ENCODE assay signal across 16 cellular contexts in genomic region chr7:141979611-141980010, GRCh38. TPM values are rescaled to one million over a fixed set of nuclear protein-coding genes. Genes with fewer than 3 reads are reported as not detected.
"Had no signal": no experiment of that assay in that cellular context is flagged by ENCODE, and none has a peak within 500 bp of the region (broad histone marks: within the 10 kb centered on the region; RNA-seq: fewer than 3 reads in every experiment).

No MANE protein-coding gene starts in this region.

- H3K9me3 ChIP-seq: lower lobe of right lung, tibial artery had no signal

- H3K4me3 ChIP-seq: lower lobe of right lung, neural progenitor cell, tibial artery had no signal

- H3K4me1 Mint-ChIP-seq: neural progenitor cell had no signal

- H3K36me3 ChIP-seq: lower lobe of right lung, neural progenitor cell, tibial artery had no signal

- H3K27me3 Mint-ChIP-seq: activated CD4-positive, alpha-beta memory T cell treated with anti-CD3 and anti-CD28 coated beads for 36 hours; stimulated activated naive B cell treated with anti-CD40 and anti-IgM and Interleukin-4, amounts not matched to agents 10 μg/mL and 1 μg/mL and 100 μg/mL, for 72 hours had no signal

- H3K27ac Mint-ChIP-seq: activated CD4-positive, alpha-beta memory T cell treated with anti-CD3 and anti-CD28 coated beads for 36 hours; neural progenitor cell; stimulated activated naive B cell treated with anti-CD40 and anti-IgM and Interleukin-4, amounts not matched to agents 10 μg/mL and 1 μg/mL and 100 μg/mL, for 72 hours had no signal

- ATAC-seq: activated T-cell treated with anti-CD3 and anti-CD28 coated beads, Interleukin-2, amount 50 U/mL, for 4 hours; left colon; lower lobe of right lung; stimulated activated naive B cell treated with anti-CD40 and anti-IgM and Interleukin-4, amounts not matched to agents 10 μg/mL and 1 μg/mL and 100 μg/mL, for 72 hours had no signal

- H3K4me3 Mint-ChIP-seq: activated CD4-positive, alpha-beta memory T cell treated with anti-CD3 and anti-CD28 coated beads for 36 hours; activated T-cell treated with anti-CD3 and anti-CD28 coated beads, Interleukin-2, amount 50 U/mL, for 4 hours; neural progenitor cell; stimulated activated naive B cell treated with anti-CD40 and anti-IgM and Interleukin-4, amounts not matched to agents 10 μg/mL and 1 μg/mL and 100 μg/mL, for 72 hours had no signal

- H3K4me1 ChIP-seq: neural progenitor cell, tibial artery had no signal

- H3K36me3 Mint-ChIP-seq: activated CD4-positive, alpha-beta memory T cell treated with anti-CD3 and anti-CD28 coated beads for 36 hours; neural progenitor cell; stimulated activated naive B cell treated with anti-CD40 and anti-IgM and Interleukin-4, amounts not matched to agents 10 μg/mL and 1 μg/mL and 100 μg/mL, for 72 hours had no signal

- H3K27me3 ChIP-seq: neural progenitor cell, tibial artery had no signal

- H3K27ac ChIP-seq: epithelial cell of prostate, lower lobe of right lung, neural progenitor cell, tibial artery had no signal

- DNase-seq: activated CD4-positive, alpha-beta memory T cell treated with anti-CD3 and anti-CD28 coated beads for 36 hours; activated CD4-positive, alpha-beta T cell treated with anti-CD3 and anti-CD28 coated beads for 1 hour; activated effector memory CD4-positive, alpha-beta T cell treated with Interleukin-2 at 50 U/mL for 16 hours; activated naive CD4-positive, alpha-beta T cell treated with anti-CD3 and anti-CD28 coated beads, Interleukin-2, amount 50 U/mL, for 16 hours; activated T-cell treated with anti-CD3 and anti-CD28 coated beads, Interleukin-2, amount 50 U/mL, for 4 hours; foreskin melanocyte; left colon; lower lobe of right lung; stimulated activated CD4-positive, alpha-beta T cell treated with anti-CD3 and anti-CD28 coated beads, Interleukin-4, amount 100 ng/mL, for 1 hour; stimulated activated naive B cell treated with anti-CD40 and anti-IgM and Interleukin-4, amounts not matched to agents 10 μg/mL and 1 μg/mL and 100 μg/mL, for 72 hours; T1000; tibial artery had no signal

- H3K9me3 Mint-ChIP-seq: activated CD4-positive, alpha-beta memory T cell treated with anti-CD3 and anti-CD28 coated beads for 36 hours; activated T-cell treated with anti-CD3 and anti-CD28 coated beads, Interleukin-2, amount 50 U/mL, for 4 hours; neural progenitor cell had no signal

RNA-seq across cellular contexts. Expression of gene TAS2R38, which starts 6.0 kb away (rescaled TPM):
- polyA plus RNA-seq: adipose tissue, fibroblast of lung had no signal

RNA-seq across cellular contexts. Expression of gene CLEC5A, which starts 32.8 kb away (rescaled TPM):
- polyA plus RNA-seq: fibroblast of lung had no signal
